5 cellular contexts compared by ENCODE assay signal in genomic region chr17:224576-224975, GRCh38. TPM values are rescaled to one million over a fixed set of nuclear protein-coding genes. Genes with fewer than 3 reads are reported as not detected.
"Had no signal": no experiment of that assay in that cellular context is flagged by ENCODE, and none has a peak within 500 bp of the region (broad histone marks: within the 10 kb centered on the region; RNA-seq: fewer than 3 reads in every experiment).

No MANE protein-coding gene starts in this region.

RNA-seq across cellular contexts. Expression of gene DOC2B, which starts 43.1 kb away (rescaled TPM):
- total RNA-seq: HT-29, HT1080, IMR-90 had no signal
- polyA plus RNA-seq: IgD-negative memory B cell, IMR-90, K562 had no signal
